In genomic region chr16:66549284-66550131, GRCh38 we compare ENCODE assay signal across 8 cellular contexts. TPM values are rescaled to one million over a fixed set of nuclear protein-coding genes. Genes with fewer than 3 reads are reported as not detected.
A peak's percentile ranks its signal among the peaks of the same experiment; 100 is the strongest.
DNase-seq lines count a peak whose midpoint lies in the region; ATAC-seq and TF ChIP-seq lines count a peak whose summit lies in the region.

TSS of gene TK2 (minus strand) at chr16:66550122. CDS start at chr16:66550061, 61 bp downstream.

- H3K9ac ChIP-seq in subcutaneous abdominal adipose tissue (ENCODE audit: low read length in 5 of 5) = peak within 1 kb of the TSS; percentile 71 to 91 (median 89)

- H3K4me1 Mint-ChIP-seq in activated naive CD4-positive, alpha-beta T cell treated with anti-CD3 and anti-CD28 coated beads for 36 hours (ENCODE audit: low read depth) = peaks cover 39% of the 10 kb centered on the region
- peaks cover 37% of the 10 kb centered on the region for H3K4me1 Mint-ChIP-seq in nephron progenitor cell

- peaks cover 24% of the 10 kb centered on the region for H3K4me1 ChIP-seq in RWPE2 (ENCODE audit: insufficient read depth, poor library complexity, severe bottlenecking)
- H3K4me1 ChIP-seq in foreskin keratinocyte = no peaks in the 10 kb centered on the region
- H3K4me1 ChIP-seq in subcutaneous abdominal adipose tissue (ENCODE audit: control insufficient read depth in 5 of 5, insufficient read depth in 5 of 5, low read length in 5 of 5) = peaks cover 3 to 71% (median 67%) of the 10 kb centered on the region in 5 donors

- DNase-seq in COR-L47 (lab: John Stamatoyannopoulos, UW) (peak; percentile 58), RWPE2 (ENCODE audit: low spot score) (no peak), foreskin keratinocyte (peak in 1 of 2 donors; percentile 9), nephron progenitor cell (peak; percentile 72)
- DNase-seq in activated naive CD4-positive, alpha-beta T cell treated with anti-CD3 and anti-CD28 coated beads for 36 hours = peak; percentile 72

- ATAC-seq in HG02759 (IDR thresholded peaks at IDR 0.05; ENCODE audit: unreplicated experiment) (peak; percentile 36), RWPE2 (ENCODE audit: low read depth) (peak; percentile 70), foreskin keratinocyte (peak; percentile 73), GM18517 (IDR thresholded peaks at IDR 0.05; ENCODE audit: unreplicated experiment) (no peak)

- no peaks in the 10 kb centered on the region for H3K27me3 Mint-ChIP-seq in activated naive CD4-positive, alpha-beta T cell treated with anti-CD3 and anti-CD28 coated beads for 36 hours (ENCODE audit: low read depth)
- H3K27me3 Mint-ChIP-seq in nephron progenitor cell (ENCODE audit: low read depth, poor library complexity) = peaks cover 8% of the 10 kb centered on the region

- H3K36me3 ChIP-seq in RWPE2 (ENCODE audit: low read depth) (peaks cover 20% of the 10 kb centered on the region), subcutaneous abdominal adipose tissue (ENCODE audit: control insufficient read depth in 5 of 5, insufficient read depth in 5 of 5, low read length in 5 of 5) (peaks cover 0 to 20% (median 10%) of the 10 kb centered on the region in 5 donors)

- peak within 1 kb of the TSS; percentile 74 for H3K4me3 Mint-ChIP-seq in activated naive CD4-positive, alpha-beta T cell treated with anti-CD3 and anti-CD28 coated beads for 36 hours
- H3K4me3 Mint-ChIP-seq in nephron progenitor cell = peak within 1 kb of the TSS; percentile 82

- H3K27ac ChIP-seq in RWPE2 (ENCODE audit: poor library complexity, severe bottlenecking) (peak within 1 kb of the TSS; percentile 68), foreskin keratinocyte (peak within 1 kb of the TSS; percentile 63), subcutaneous abdominal adipose tissue (ENCODE audit: low read depth, low read length) (peak within 1 kb of the TSS; percentile 88)

- H3K9me3 Mint-ChIP-seq in activated naive CD4-positive, alpha-beta T cell treated with anti-CD3 and anti-CD28 coated beads for 36 hours = no peaks in the 10 kb centered on the region
- H3K9me3 Mint-ChIP-seq in nephron progenitor cell = peaks cover 17% of the 10 kb centered on the region

- H3K27ac Mint-ChIP-seq in activated naive CD4-positive, alpha-beta T cell treated with anti-CD3 and anti-CD28 coated beads for 36 hours = peak within 1 kb of the TSS; percentile 87
- peak within 1 kb of the TSS; percentile 85 for H3K27ac Mint-ChIP-seq in nephron progenitor cell

- peaks cover 19% of the 10 kb centered on the region for H3K36me3 Mint-ChIP-seq in activated naive CD4-positive, alpha-beta T cell treated with anti-CD3 and anti-CD28 coated beads for 36 hours (ENCODE audit: low read depth)
- H3K36me3 Mint-ChIP-seq in nephron progenitor cell (ENCODE audit: low read depth) = peaks cover 56% of the 10 kb centered on the region

- CTCF ChIA-PET in activated naive CD4-positive, alpha-beta T cell treated with anti-CD3 and anti-CD28 coated beads for 36 hours (lab: Charles Lee) = interaction anchor here (1.0 to 1.9 kb wide), 3 partner anchors 14 to 58 kb away, joined by 3 to 4 read pairs (median 3); no protein-coding TSS in a partner anchor

- H3K4me3 ChIP-seq in RWPE2 (ENCODE audit: severe bottlenecking) = peak within 1 kb of the TSS; percentile 97
- H3K4me3 ChIP-seq in subcutaneous abdominal adipose tissue (ENCODE audit: low read depth in 1 of 5, low read length in 5 of 5) = peak within 1 kb of the TSS; percentile 81 to 90 (median 84)

- H3K9me3 ChIP-seq in RWPE2 (ENCODE audit: severe bottlenecking) = no peaks in the 10 kb centered on the region
- H3K9me3 ChIP-seq in subcutaneous abdominal adipose tissue (ENCODE audit: control insufficient read depth in 5 of 5, low read length in 5 of 5) = no peaks in the 10 kb centered on the region

- intact Hi-C loops in activated naive CD4-positive, alpha-beta T cell treated with anti-CD3 and anti-CD28 coated beads for 36 hours (cut with micrococcal nuclease) = loop anchor here (1.0 to 5.0 kb wide), 2 partner anchors 40 to 148 kb away; partner anchors contain the start of gene CMTM4

- TF ChIP-seq CTCF in RWPE2 (IDR thresholded peaks at IDR 0.05; ENCODE audit: poor library complexity, severe bottlenecking) (peak; percentile 46), foreskin keratinocyte (conservative IDR thresholded peaks at IDR 0.05) (peak; percentile 40), nephron progenitor cell (IDR thresholded peaks at IDR 0.05) (no peak)

- H3K27me3 ChIP-seq in RWPE2 (ENCODE audit: insufficient read depth, poor library complexity, severe bottlenecking) = no peaks in the 10 kb centered on the region
- H3K27me3 ChIP-seq in foreskin keratinocyte = no peaks in the 10 kb centered on the region
- H3K27me3 ChIP-seq in subcutaneous abdominal adipose tissue (ENCODE audit: control insufficient read depth in 5 of 5, insufficient read depth in 4 of 5, low read length in 5 of 5) = no peaks in the 10 kb centered on the region

RNA-seq across cellular contexts. Expression of gene TK2, which starts in this region (rescaled TPM):
- total RNA-seq in activated naive CD4-positive, alpha-beta T cell treated with anti-CD3 and anti-CD28 coated beads for 36 hours = 1 to 10 TPM; 5.7 to 5.9 TPM
- 14.0 and 14.9 TPM in 2 replicates for total RNA-seq in foreskin keratinocyte
- 9.2 and 11.0 TPM in 2 replicates for polyA plus RNA-seq in foreskin keratinocyte
